1 cellular context compared by ENCODE assay signal in genomic region chr10:122258136-122259074, GRCh38.
TF ChIP-seq lines count a peak whose summit lies in the region.

No MANE protein-coding gene starts in this region.

TF ChIP-seq in WTC11, 78 proteins besides CTCF, POLR2A, EP300 and RAD21:
- TF ChIP-seq ATF2 (CRISPR knock-in tag; IDR thresholded peaks at IDR 0.05; ENCODE audit: borderline replicate concordance, low read depth) (no peak), GTF2I (CRISPR knock-in tag; conservative IDR thresholded peaks at IDR 0.05) (no peak), OVOL2 (CRISPR knock-in tag; IDR thresholded peaks at IDR 0.05; ENCODE audit: borderline replicate concordance) (no peak), ESRRA (CRISPR knock-in tag; IDR thresholded peaks at IDR 0.05; ENCODE audit: borderline replicate concordance) (no peak), ZMAT4 (CRISPR knock-in tag; IDR thresholded peaks at IDR 0.05) (no peak), GRHL2 (CRISPR knock-in tag; IDR thresholded peaks at IDR 0.05; ENCODE audit: insufficient replicate concordance, severe bottlenecking) (no peak), ZNF263 (CRISPR knock-in tag; IDR thresholded peaks at IDR 0.05; ENCODE audit: low read depth) (no peak), NFE2L1 (CRISPR knock-in tag; IDR thresholded peaks at IDR 0.05) (no peak), ELF4 (CRISPR knock-in tag; IDR thresholded peaks at IDR 0.05; ENCODE audit: low read depth) (no peak), CDX4 (CRISPR knock-in tag; IDR thresholded peaks at IDR 0.05; ENCODE audit: borderline replicate concordance) (no peak), ATF6 (CRISPR knock-in tag; IDR thresholded peaks at IDR 0.05) (no peak), MAX (CRISPR knock-in tag; IDR thresholded peaks at IDR 0.05) (no peak)
